15 cellular contexts compared by ENCODE assay signal in genomic region chr9:38333047-38333446, GRCh38. TPM values are rescaled to one million over a fixed set of nuclear protein-coding genes. Genes with fewer than 3 reads are reported as not detected.
A peak's percentile ranks its signal among the peaks of the same experiment; 100 is the strongest.
DNase-seq lines count a peak whose midpoint lies in the region; TF ChIP-seq lines count a peak whose summit lies in the region.
"Had no signal": no experiment of that assay in that cellular context is flagged by ENCODE, and none has a peak within 500 bp of the region (broad histone marks: within the 10 kb centered on the region; RNA-seq: fewer than 3 reads in every experiment).

No MANE protein-coding gene starts in this region.

- no peak overlapping the region for H3K27ac ChIP-seq in breast epithelium
- H3K27ac ChIP-seq: A549, PC-9 had no signal

- H3K27ac Mint-ChIP-seq in MCF 10A (ENCODE audit: low read depth, unreplicated experiment) (no peak overlapping the region), osteocyte (ENCODE audit: unreplicated experiment) (no peak overlapping the region), immature natural killer cell (no peak overlapping the region)
- H3K27ac Mint-ChIP-seq in activated CD4-positive, alpha-beta T cell treated with anti-CD3 and anti-CD28 coated beads, Interleukin-2, amount 10 ng/mL, durations not matched to agents 24 days and 14 days: no peak overlapping the region
- H3K27ac Mint-ChIP-seq: H9 had no signal

- intact Hi-C loops in MCF 10A (cut with micrococcal nuclease): no loop called here
- intact Hi-C loops in breast epithelium (cut with DNase I; ENCODE audit: low total_unique reads): no loop called here
- intact Hi-C loops in activated CD4-positive, alpha-beta T cell treated with anti-CD3 and anti-CD28 coated beads, Interleukin-2, amount 10 ng/mL, durations not matched to agents 24 days and 14 days (cut with micrococcal nuclease): no loop called here

- H3K4me3 Mint-ChIP-seq in MCF 10A (ENCODE audit: unreplicated experiment) (no peak overlapping the region), osteocyte (ENCODE audit: unreplicated experiment) (no peak overlapping the region), immature natural killer cell (no peak overlapping the region)
- H3K4me3 Mint-ChIP-seq in activated CD4-positive, alpha-beta T cell treated with anti-CD3 and anti-CD28 coated beads, Interleukin-2, amount 10 ng/mL, durations not matched to agents 24 days and 14 days: no peak overlapping the region
- H3K4me3 Mint-ChIP-seq: H9 had no signal

- H3K9me3 Mint-ChIP-seq in MCF 10A (ENCODE audit: unreplicated experiment) (no peaks in the 10 kb centered on the region), osteocyte (ENCODE audit: unreplicated experiment) (no peaks in the 10 kb centered on the region), immature natural killer cell (no peaks in the 10 kb centered on the region)
- no peaks in the 10 kb centered on the region for H3K9me3 Mint-ChIP-seq in activated CD4-positive, alpha-beta T cell treated with anti-CD3 and anti-CD28 coated beads, Interleukin-2, amount 10 ng/mL, durations not matched to agents 24 days and 14 days
- H3K9me3 Mint-ChIP-seq: H9 had no signal

- H3K9me3 ChIP-seq in breast epithelium: no peaks in the 10 kb centered on the region
- H3K9me3 ChIP-seq: A549, MG63 had no signal

- DNase-seq in MCF 10A (ENCODE audit: unreplicated experiment) (peak; percentile 3), breast epithelium (ENCODE audit: low spot score in 2 of 2) (no peak), dedifferentiated amniotic fluid mesenchymal stem cell (ENCODE audit: extremely low spot score) (peak; percentile 18), osteocyte (ENCODE audit: extremely low spot score, unreplicated experiment) (peak; percentile 42), immature natural killer cell (no peak), midbrain (lab: John Stamatoyannopoulos, UW) (no peak)
- no peak for DNase-seq in activated CD4-positive, alpha-beta T cell treated with anti-CD3 and anti-CD28 coated beads, Interleukin-2, amount 10 ng/mL, durations not matched to agents 24 days and 14 days
- DNase-seq: C1 segment of cervical spinal cord, DMS 273 treated with DMSO at 0.1 percent for 48 hours, H9, MG63, NCI-H1092, NCI-H2081, PC-9 had no signal

- H3K4me1 ChIP-seq in breast epithelium: no peaks in the 10 kb centered on the region
- H3K4me1 ChIP-seq: A549 had no signal

- H3K36me3 Mint-ChIP-seq in MCF 10A (ENCODE audit: insufficient read depth, unreplicated experiment): no peaks in the 10 kb centered on the region
- H3K36me3 Mint-ChIP-seq in osteocyte (ENCODE audit: unreplicated experiment): no peaks in the 10 kb centered on the region
- no peaks in the 10 kb centered on the region for H3K36me3 Mint-ChIP-seq in immature natural killer cell
- H3K36me3 Mint-ChIP-seq in activated CD4-positive, alpha-beta T cell treated with anti-CD3 and anti-CD28 coated beads, Interleukin-2, amount 10 ng/mL, durations not matched to agents 24 days and 14 days (ENCODE audit: low read depth): no peaks in the 10 kb centered on the region

- POLR2A ChIA-PET in MCF 10A (lab: Yijun Ruan, JAX): no interaction called here

- H3K27me3 ChIP-seq in breast epithelium: no peaks in the 10 kb centered on the region

- TF ChIP-seq CTCF in MCF 10A (IDR thresholded peaks at IDR 0.05; ENCODE audit: unreplicated experiment) (no peak), breast epithelium (IDR thresholded peaks at IDR 0.05) (no peak), osteocyte (IDR thresholded peaks at IDR 0.05) (no peak)

- no peaks in the 10 kb centered on the region for H3K36me3 ChIP-seq in breast epithelium
- H3K36me3 ChIP-seq: MG63 had no signal

- H3K4me1 Mint-ChIP-seq in MCF 10A (ENCODE audit: insufficient read depth, unreplicated experiment) (no peaks in the 10 kb centered on the region), osteocyte (ENCODE audit: unreplicated experiment) (no peaks in the 10 kb centered on the region), immature natural killer cell (no peaks in the 10 kb centered on the region)
- H3K4me1 Mint-ChIP-seq in activated CD4-positive, alpha-beta T cell treated with anti-CD3 and anti-CD28 coated beads, Interleukin-2, amount 10 ng/mL, durations not matched to agents 24 days and 14 days: no peaks in the 10 kb centered on the region

- no peak for TF ChIP-seq POLR2A in breast epithelium (IDR thresholded peaks at IDR 0.05)

- CTCF ChIA-PET in MCF 10A (lab: Yijun Ruan, JAX): interaction anchor here (1.4 to 1.6 kb wide), 2 partner anchors 10 to 15 kb away, joined by 3 to 4 read pairs; no protein-coding TSS in a partner anchor

- no TSS peak for BruUV-seq in MCF 10A (replicated peaks; lab: Mats Ljungman, UMichigan)

- no peak overlapping the region for H3K4me3 ChIP-seq in breast epithelium
- H3K4me3 ChIP-seq: A549, MG63, PC-9 had no signal

- peaks cover 16% of the 10 kb centered on the region for H3K27me3 Mint-ChIP-seq in MCF 10A (ENCODE audit: insufficient read depth, unreplicated experiment)
- H3K27me3 Mint-ChIP-seq in osteocyte (ENCODE audit: unreplicated experiment): peaks cover 30% of the 10 kb centered on the region
- H3K27me3 Mint-ChIP-seq in immature natural killer cell (ENCODE audit: low read depth in 3 of 3): peaks cover 2 to 8% (median 3%) of the 10 kb centered on the region in 3 donors
- peaks cover 5% of the 10 kb centered on the region for H3K27me3 Mint-ChIP-seq in activated CD4-positive, alpha-beta T cell treated with anti-CD3 and anti-CD28 coated beads, Interleukin-2, amount 10 ng/mL, durations not matched to agents 24 days and 14 days

RNA-seq across cellular contexts. Expression of gene ALDH1B1, which starts 59.5 kb away (rescaled TPM):
- total RNA-seq in MCF 10A (2022): 17.5 and 26.2 TPM in 2 replicates
- total RNA-seq in breast epithelium: 10 to 100 TPM; 10.2 to 18.4 (median 11.0) TPM
- 10.5 and 10.7 TPM in 2 replicates for total RNA-seq in osteocyte
- polyA plus RNA-seq in immature natural killer cell: 10 to 100 TPM in 2 of 3 donors, 1 to 10 TPM in 1; 8.8 to 14.2 (median 10.9) TPM
- 35.2 and 36.5 TPM in 2 replicates for total RNA-seq in activated CD4-positive, alpha-beta T cell treated with anti-CD3 and anti-CD28 coated beads, Interleukin-2, amount 10 ng/mL, durations not matched to agents 24 days and 14 days

Comparison
In these comparisons a context has a peak if more than half of its experiments do, and no peak if none do; other contexts are left out.
1. DNase-seq: peak in MCF 10A (single experiment), dedifferentiated amniotic fluid mesenchymal stem cell (single experiment) and osteocyte (single experiment); none in breast epithelium (0 of 2), immature natural killer cell (0 of 3), activated CD4-positive, alpha-beta T cell treated with anti-CD3 and anti-CD28 coated beads, Interleukin-2, amount 10 ng/mL, durations not matched to agents 24 days and 14 days (single experiment) and midbrain (single experiment).